Comparison of ENCODE assay signal across 9 cellular contexts in the genomic region with DNA sequence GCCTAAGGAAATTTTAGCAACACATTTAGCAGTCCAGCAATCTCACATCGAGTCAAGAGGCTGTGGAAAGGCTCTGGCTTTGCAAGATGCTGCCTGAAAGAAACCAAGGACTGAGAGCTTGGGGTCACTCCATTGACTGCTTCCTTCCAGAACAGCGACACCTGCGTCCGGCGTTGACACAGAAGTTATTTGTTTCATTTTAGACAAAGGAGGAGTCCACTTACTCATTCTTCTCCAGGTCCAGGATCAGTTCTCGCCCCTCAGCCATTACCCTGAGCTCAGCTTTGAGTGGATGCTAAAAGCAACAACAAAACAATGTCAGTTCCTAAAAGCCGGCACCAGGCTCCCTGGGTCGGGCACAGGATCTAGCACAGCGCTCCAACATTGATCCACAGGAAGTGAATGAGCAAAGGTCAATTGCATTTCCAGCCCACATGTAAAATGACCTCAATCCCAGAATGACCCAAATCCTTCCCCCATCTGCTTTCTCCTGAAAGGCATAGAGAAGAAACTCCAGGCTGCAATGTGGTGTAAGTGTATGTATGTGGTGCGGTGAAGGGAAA. TPM values are rescaled to one million over a fixed set of nuclear protein-coding genes. Genes with fewer than 3 reads are reported as not detected.
DNase-seq lines count a peak whose midpoint lies in the region; ATAC-seq and TF ChIP-seq lines count a peak whose summit lies in the region.
"Had no signal": no experiment of that assay in that cellular context is flagged by ENCODE, and none has a peak within 500 bp of the region (broad histone marks: within the 10 kb centered on the region; RNA-seq: fewer than 3 reads in every experiment).

No MANE protein-coding gene starts in this region.

- DNase-seq in heart left ventricle (peak in 2 of 5 donors; percentile 57 to 59), Right ventricle myocardium inferior (ENCODE audit: missing footprints) (no peak), nephron progenitor cell (no peak), activated gamma-delta T cell (lab: John Stamatoyannopoulos, UW) (no peak), GDM1 (lab: John Stamatoyannopoulos, UW) (no peak), DMS79 (lab: John Stamatoyannopoulos, UW) (no peak)

- intact Hi-C loops in heart left ventricle (cut with DNase I) (loop anchor here in 6 of 10 donors (2.0 to 5.0 kb wide), 3 partner anchors 42 to 52 kb away; no protein-coding TSS in a partner anchor), Right ventricle myocardium inferior (cut with DNase I) (no loop called here)

- peak overlapping the region in 1 of 2 donors; percentile 15 for H3K9ac ChIP-seq in duodenal mucosa (ENCODE audit: low read depth in 1 of 2, low read length in 2 of 2)

- no peaks in the 10 kb centered on the region for H3K9me3 Mint-ChIP-seq in nephron progenitor cell

- ATAC-seq in heart left ventricle: peak in 3 of 4 donors; percentile 16 to 26 (median 21)
- ATAC-seq in Right ventricle myocardium inferior: no peak
- no peak for ATAC-seq in GM18511 (IDR thresholded peaks at IDR 0.05; ENCODE audit: unreplicated experiment)
- ATAC-seq: GM12878 had no signal

- peak overlapping the region; percentile 70 for H3K27ac Mint-ChIP-seq in nephron progenitor cell

- no peaks in the 10 kb centered on the region for H3K27me3 Mint-ChIP-seq in nephron progenitor cell (ENCODE audit: low read depth, poor library complexity)

- peak overlapping the region in 7 of 12 donors; percentile 1 to 22 (median 8) for H3K4me3 ChIP-seq in heart left ventricle
- H3K4me3 ChIP-seq in duodenal mucosa (ENCODE audit: low read depth in 1 of 2, low read length in 2 of 2): peak overlapping the region; percentile 4 to 31
- H3K4me3 ChIP-seq: GM12878 had no signal

- H3K36me3 Mint-ChIP-seq in nephron progenitor cell (ENCODE audit: low read depth): peaks cover 27% of the 10 kb centered on the region

- H3K27me3 ChIP-seq in heart left ventricle (no peaks in the 10 kb centered on the region), duodenal mucosa (ENCODE audit: control insufficient read depth in 1 of 2, insufficient read depth in 2 of 2, low read length in 2 of 2) (no peaks in the 10 kb centered on the region)

- H3K4me3 Mint-ChIP-seq in nephron progenitor cell: no peak overlapping the region

- H3K36me3 ChIP-seq in heart left ventricle (peaks cover 0 to 31% (median 16%) of the 10 kb centered on the region in 9 donors), duodenal mucosa (ENCODE audit: control insufficient read depth in 1 of 2, insufficient read depth in 2 of 2, low read length in 2 of 2) (peaks cover 0 to 9% of the 10 kb centered on the region in 2 donors)

- H3K27ac ChIP-seq in heart left ventricle: peak overlapping the region in 11 of 12 donors; percentile 29 to 95 (median 85)
- H3K27ac ChIP-seq in duodenal mucosa (ENCODE audit: low read depth, low read length): no peak overlapping the region

- H3K9me3 ChIP-seq in heart left ventricle (no peaks in the 10 kb centered on the region), duodenal mucosa (ENCODE audit: control insufficient read depth in 1 of 2, low read length in 2 of 2) (no peaks in the 10 kb centered on the region)

- TF ChIP-seq CTCF in heart left ventricle (IDR thresholded peaks at IDR 0.05) (peak; percentile 5 to 66 (median 40)), nephron progenitor cell (IDR thresholded peaks at IDR 0.05) (no peak)

- peaks cover 36% of the 10 kb centered on the region for H3K4me1 Mint-ChIP-seq in nephron progenitor cell

- H3K4me1 ChIP-seq in heart left ventricle (peaks cover 3 to 94% (median 58%) of the 10 kb centered on the region in 12 donors), duodenal mucosa (ENCODE audit: control insufficient read depth in 1 of 2, insufficient read depth in 2 of 2, low read length in 2 of 2) (peaks cover 22 to 23% of the 10 kb centered on the region in 2 donors)

- whole genome bisulfite sequencing in heart left ventricle, 4 donors: 16 to 30% (median 25%) methylated on average over 10 of the region's 10 CpGs

- no peak for TF ChIP-seq POLR2A in heart left ventricle (IDR thresholded peaks at IDR 0.05)

RNA-seq across cellular contexts. Expression of gene ADAM19, which starts 11.3 kb away (rescaled TPM):
- total RNA-seq in heart left ventricle (10 to 100 TPM in 7 of 9 donors, 1 to 10 TPM in 2; 6.5 to 47.6 (median 19.0) TPM), Right ventricle myocardium inferior (11.3 TPM)
- polyA plus RNA-seq in heart left ventricle: 10 to 100 TPM in 1 of 2 donors, 1 to 10 TPM in 1; 7.5 to 29.2 TPM

Comparison
In these comparisons a context has a peak if more than half of its experiments do, and no peak if none do; other contexts are left out.
1. ATAC-seq: peak in heart left ventricle (3 of 4); none in Right ventricle myocardium inferior (single experiment) and GM18511 (single experiment).